ENCODE assay signal across 24 cellular contexts in the genomic region with DNA sequence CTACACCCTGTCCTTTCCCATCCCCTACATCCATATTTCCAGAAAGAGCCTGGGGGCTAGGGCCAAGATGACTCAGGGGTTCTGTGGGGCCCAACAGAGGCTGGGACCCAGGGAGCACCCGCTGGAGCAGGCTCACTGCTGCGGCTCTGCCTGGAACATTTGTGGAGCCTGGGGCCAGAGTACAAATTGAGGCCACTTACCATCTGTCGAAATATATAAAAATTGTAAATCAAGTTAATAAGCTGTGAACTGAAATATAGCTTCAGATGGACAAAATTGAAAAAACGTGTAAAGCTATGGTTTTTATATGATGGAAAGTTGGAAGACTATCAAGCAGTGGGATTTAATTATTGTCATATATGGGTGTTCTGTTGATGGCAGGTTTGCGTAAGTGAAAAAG.
DNase-seq lines count a peak whose midpoint lies in the region; ATAC-seq, FAIRE-seq and TF ChIP-seq lines count a peak whose summit lies in the region.
"Had no signal": no experiment of that assay in that cellular context is flagged by ENCODE, and none has a peak within 500 bp of the region (broad histone marks: within the 10 kb centered on the region; RNA-seq: fewer than 3 reads in every experiment).

No MANE protein-coding gene starts in this region.

- ATAC-seq in pancreas: no peak
- ATAC-seq: A549; CD8-positive, alpha-beta T cell; HCT116 had no signal

- no peaks in the 10 kb centered on the region for H3K27me3 ChIP-seq in neural progenitor cell
- H3K27me3 ChIP-seq in pancreas: no peaks in the 10 kb centered on the region
- no peaks in the 10 kb centered on the region for H3K27me3 ChIP-seq in dorsolateral prefrontal cortex
- H3K27me3 ChIP-seq: SJSA1 had no signal

- peaks cover 5% of the 10 kb centered on the region for H3K4me1 Mint-ChIP-seq in neural progenitor cell

- DNase-seq in HEK293T (ENCODE audit: extremely low spot score) (no peak), SK-N-MC (ENCODE audit: low read depth, low spot score) (no peak), foreskin fibroblast (peak; percentile 24 to 43), A172 (ENCODE audit: low spot score) (no peak), neural progenitor cell (ENCODE audit: low spot score) (no peak), pancreas (no peak), dorsolateral prefrontal cortex (no peak)
- DNase-seq: Caco-2; CD8-positive, alpha-beta T cell; KBM-7; NCI-H1105; NCI-H1436 treated with DMSO at 0.1 percent for 48 hours; NCI-H1930; NCI-H2107; NCI-H524 treated with DMSO at 0.1 percent for 48 hours; PC-9; Right ventricle myocardium superior; RPMI8226 had no signal

- no peaks in the 10 kb centered on the region for H3K36me3 Mint-ChIP-seq in neural progenitor cell
- H3K36me3 Mint-ChIP-seq: CD8-positive, alpha-beta T cell had no signal

- FAIRE-seq in pancreas (lab: Jason Lieb, UNC): no peak
- FAIRE-seq: A549, G401.6, HTR-8/SVneo had no signal

- H2AFZ ChIP-seq in neural progenitor cell (replicated peaks): no peak overlapping the region
- H2AFZ ChIP-seq: PC-9 had no signal

- H3K27ac ChIP-seq in SK-N-MC (peak overlapping the region; percentile 14; the same call in 1 of the 2 replicates), neural progenitor cell (no peak overlapping the region), pancreas (no peak overlapping the region), dorsolateral prefrontal cortex (no peak overlapping the region)
- H3K27ac ChIP-seq: A549, C4-2B, PC-9, SJSA1 had no signal

- H3K4me1 ChIP-seq in neural progenitor cell (peaks cover 6% of the 10 kb centered on the region), pancreas (no peaks in the 10 kb centered on the region)
- H3K4me1 ChIP-seq: A549, Caco-2 had no signal

- H3K9ac ChIP-seq in SK-N-MC (ENCODE audit: insufficient read length) (no peak overlapping the region), neural progenitor cell (no peak overlapping the region)

- H3F3A ChIP-seq in neural progenitor cell (ENCODE audit: low read depth): no peaks in the 10 kb centered on the region

- H3K9me3 ChIP-seq in SK-N-MC (ENCODE audit: low read depth, low read length) (no peaks in the 10 kb centered on the region), neural progenitor cell (ENCODE audit: low read depth) (no peaks in the 10 kb centered on the region), pancreas (no peaks in the 10 kb centered on the region)
- H3K9me3 ChIP-seq: A549, Caco-2 had no signal

- H3K36me3 ChIP-seq in SK-N-MC (ENCODE audit: insufficient read depth, low read length): no peaks in the 10 kb centered on the region
- H3K36me3 ChIP-seq in neural progenitor cell: no peaks in the 10 kb centered on the region
- H3K36me3 ChIP-seq in pancreas: no peaks in the 10 kb centered on the region
- H3K36me3 ChIP-seq: SJSA1 had no signal

- TF ChIP-seq CTCF in foreskin fibroblast (IDR thresholded peaks at IDR 0.05; ENCODE audit: low read depth, low read length) (no peak), neural progenitor cell (IDR thresholded peaks at IDR 0.05) (no peak), pancreas (IDR thresholded peaks at IDR 0.05) (no peak), dorsolateral prefrontal cortex (IDR thresholded peaks at IDR 0.05 in 54 of 56, conservative IDR thresholded peaks at IDR 0.05 in 2 of 56; ENCODE audit: low read depth in 1 of 56, partially characterized antibody in 56 of 56) (no peak)

- WGBS in pancreas, 2 donors: 80 to 89% methylated on average over 5 of the region's 5 CpGs

- POLR2A ChIA-PET in HEK293T (lab: Yijun Ruan, JAX): no interaction called here

- no peak overlapping the region for H3K4me2 ChIP-seq in neural progenitor cell
- H3K4me2 ChIP-seq: A549, PC-9 had no signal

- no peaks in the 10 kb centered on the region for H3K79me2 ChIP-seq in neural progenitor cell (ENCODE audit: low read depth)

- H3K9me3 Mint-ChIP-seq in neural progenitor cell: no peaks in the 10 kb centered on the region
- H3K9me3 Mint-ChIP-seq: CD8-positive, alpha-beta T cell had no signal

- no peak overlapping the region for H3K27ac Mint-ChIP-seq in neural progenitor cell
- H3K27ac Mint-ChIP-seq: CD8-positive, alpha-beta T cell had no signal

- intact Hi-C loops in pancreas (cut with DNase I): no loop called here
- intact Hi-C loops in dorsolateral prefrontal cortex (cut with DNase I): no loop called here

- no peaks in the 10 kb centered on the region for H4K20me1 ChIP-seq in neural progenitor cell (ENCODE audit: low read depth)

- H3K4me3 ChIP-seq in SK-N-MC: peak overlapping the region; percentile 47
- no peak overlapping the region for H3K4me3 ChIP-seq in foreskin fibroblast (ENCODE audit: low read depth in 1 of 2, low read length in 2 of 2)
- H3K4me3 ChIP-seq in neural progenitor cell: no peak overlapping the region
- H3K4me3 ChIP-seq in pancreas: no peak overlapping the region
- no peak overlapping the region for H3K4me3 ChIP-seq in dorsolateral prefrontal cortex
- H3K4me3 ChIP-seq: A549, PC-9, SJSA1 had no signal

- CTCF ChIA-PET in HEK293T (lab: Yijun Ruan, JAX): no interaction called here

- H3K4me3 Mint-ChIP-seq in neural progenitor cell: no peak overlapping the region
- H3K4me3 Mint-ChIP-seq: CD8-positive, alpha-beta T cell had no signal

- no peaks in the 10 kb centered on the region for H3K27me3 Mint-ChIP-seq in neural progenitor cell (ENCODE audit: insufficient read depth, low read depth)

TF ChIP-seq in HEK293T, 16 proteins besides CTCF, POLR2A, EP300 and RAD21:
- TF ChIP-seq TARDBP (IDR thresholded peaks at IDR 0.05): no peak
- TF ChIP-seq, protein P1, sequence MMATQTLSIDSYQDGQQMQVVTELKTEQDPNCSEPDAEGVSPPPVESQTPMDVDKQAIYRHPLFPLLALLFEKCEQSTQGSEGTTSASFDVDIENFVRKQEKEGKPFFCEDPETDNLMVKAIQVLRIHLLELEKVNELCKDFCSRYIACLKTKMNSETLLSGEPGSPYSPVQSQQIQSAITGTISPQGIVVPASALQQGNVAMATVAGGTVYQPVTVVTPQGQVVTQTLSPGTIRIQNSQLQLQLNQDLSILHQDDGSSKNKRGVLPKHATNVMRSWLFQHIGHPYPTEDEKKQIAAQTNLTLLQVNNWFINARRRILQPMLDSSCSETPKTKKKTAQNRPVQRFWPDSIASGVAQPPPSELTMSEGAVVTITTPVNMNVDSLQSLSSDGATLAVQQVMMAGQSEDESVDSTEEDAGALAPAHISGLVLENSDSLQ (IDR thresholded peaks at IDR 0.05): peak; percentile 49
- TF ChIP-seq ARNT (IDR thresholded peaks at IDR 0.05): no peak

Comparison
In these comparisons a context has a peak if more than half of its experiments do, and no peak if none do; other contexts are left out.
1. DNase-seq: peak in foreskin fibroblast (2 of 2); none in HEK293T (single experiment), SK-N-MC (single experiment), A172 (single experiment), neural progenitor cell (single experiment), pancreas (0 of 6) and dorsolateral prefrontal cortex (0 of 10).